Comparison of ENCODE assay signal across 8 cellular contexts in genomic region chr4:18021720-18022571, GRCh38. TPM values are rescaled to one million over a fixed set of nuclear protein-coding genes. Genes with fewer than 3 reads are reported as not detected.
A peak's percentile ranks its signal among the peaks of the same experiment; 100 is the strongest.
DNase-seq lines count a peak whose midpoint lies in the region; ATAC-seq and TF ChIP-seq lines count a peak whose summit lies in the region.

TSS of gene LCORL (minus strand) at chr4:18021755. CDS start at chr4:18021751, 4 bp downstream.

- H3K4me2 ChIP-seq in OCI-LY3 (ENCODE audit: low read length), result peak within 1 kb of the TSS; percentile 80

- peaks cover 32% of the 10 kb centered on the region for H4K20me1 ChIP-seq in OCI-LY3 (ENCODE audit: insufficient read depth, low read length)

- H3K9me3 ChIP-seq in OCI-LY3 (ENCODE audit: insufficient read depth, low read length) (no peaks in the 10 kb centered on the region), mononuclear cell (ENCODE audit: low read depth, low read length) (no peaks in the 10 kb centered on the region)

- peak; percentile 98 for DNase-seq in DMS 273 (lab: John Stamatoyannopoulos, UW; ENCODE audit: unreplicated experiment)
- DNase-seq in HuH-7 (ENCODE audit: low spot score), result peak; percentile 95
- DNase-seq in activated T-cell treated with anti-CD3 and anti-CD28 coated beads for 4 hours, result peak; percentile 75
- DNase-seq in epithelial cell of esophagus (ENCODE audit: low read depth), result peak; percentile 97
- DNase-seq in stimulated activated CD8-positive, alpha-beta memory T cell treated with anti-CD3 and anti-CD28 coated beads, Interleukin-4, amount 100 ng/mL, for 1 hour (ENCODE audit: low read depth in 2 of 2, low spot score in 1 of 2), result peak; percentile 63 to 72

- peaks cover 11% of the 10 kb centered on the region for H3K27me3 ChIP-seq in OCI-LY3 (ENCODE audit: low read depth, low read length)
- H3K27me3 ChIP-seq in mononuclear cell (ENCODE audit: insufficient read depth, low read length), result no peaks in the 10 kb centered on the region

- H3K27ac ChIP-seq in OCI-LY3 (ENCODE audit: low read length), result peak within 1 kb of the TSS; percentile 62

- ATAC-seq in GM21515 (IDR thresholded peaks at IDR 0.05; ENCODE audit: unreplicated experiment), result peak; percentile 77

- H3K4me1 ChIP-seq in OCI-LY3 (ENCODE audit: low read length) (peaks cover 19% of the 10 kb centered on the region), mononuclear cell (ENCODE audit: insufficient read depth, low read length) (peaks cover 24% of the 10 kb centered on the region)

- peak within 1 kb of the TSS; percentile 80 for H3K9ac ChIP-seq in OCI-LY3 (ENCODE audit: low read length)

- peak within 1 kb of the TSS; percentile 98 for H2AFZ ChIP-seq in OCI-LY3 (ENCODE audit: low read depth, low read length)

- H3K79me2 ChIP-seq in OCI-LY3 (ENCODE audit: low read length), result peaks cover 42% of the 10 kb centered on the region

- TF ChIP-seq CTCF in OCI-LY3 (IDR thresholded peaks at IDR 0.05; ENCODE audit: low read depth, low read length), result peak; percentile 6; the same call in 1 of the 2 replicates
- no peak for TF ChIP-seq CTCF in epithelial cell of esophagus (IDR thresholded peaks at IDR 0.05; ENCODE audit: insufficient read depth, low read depth, low read length, missing control alignments)

- H3K4me3 ChIP-seq in OCI-LY3 (ENCODE audit: low read length) (peak within 1 kb of the TSS; percentile 99), epithelial cell of esophagus (ENCODE audit: low read length) (peak within 1 kb of the TSS; percentile 88), mononuclear cell (ENCODE audit: low read length) (peak within 1 kb of the TSS; percentile 84)

- no peaks in the 10 kb centered on the region for H3K36me3 ChIP-seq in OCI-LY3 (replicated peaks; ENCODE audit: low read depth, low read length)

RNA-seq across cellular contexts. Expression of gene LCORL, which starts in this region (rescaled TPM):
- total RNA-seq in mononuclear cell, result 16.4 TPM

Comparison
In these comparisons a context has a peak if more than half of its experiments do, and no peak if none do; other contexts are left out.
1. Peak in every context shown above with its lines: DNase-seq, ATAC-seq, H3K4me3 ChIP-seq and H3K27ac ChIP-seq.